In the genomic region with DNA sequence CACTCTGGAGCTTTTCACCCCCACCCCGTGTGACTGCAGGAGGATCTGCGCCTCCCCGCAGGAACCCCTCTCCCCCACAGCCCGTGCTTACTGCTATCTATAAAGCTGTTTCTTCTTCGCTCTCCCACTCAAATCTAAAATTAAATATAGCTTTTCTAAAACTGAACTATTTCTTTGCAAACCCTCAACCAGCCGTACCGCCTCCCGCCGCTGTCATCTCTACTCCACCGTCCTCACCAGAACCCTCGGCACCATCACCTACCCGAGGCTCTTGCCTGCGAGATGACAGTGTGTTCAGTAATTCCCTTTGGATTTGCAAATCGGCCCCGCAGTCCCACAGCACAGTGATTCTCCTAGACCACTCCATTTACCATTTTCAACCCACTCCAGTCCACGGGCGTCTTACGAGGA, we compare ENCODE assay signal across 18 cellular contexts. TPM values are rescaled to one million over a fixed set of nuclear protein-coding genes. Genes with fewer than 3 reads are reported as not detected.
DNase-seq lines count a peak whose midpoint lies in the region; ATAC-seq and TF ChIP-seq lines count a peak whose summit lies in the region.
"Had no signal": no experiment of that assay in that cellular context is flagged by ENCODE, and none has a peak within 500 bp of the region (broad histone marks: within the 10 kb centered on the region; RNA-seq: fewer than 3 reads in every experiment).

No MANE protein-coding gene starts in this region.

- TF ChIP-seq CTCF in RWPE1 (conservative IDR thresholded peaks at IDR 0.05; ENCODE audit: low read depth), result no peak
- TF ChIP-seq CTCF in left lung (IDR thresholded peaks at IDR 0.05), result no peak
- no peak for TF ChIP-seq CTCF in sigmoid colon (IDR thresholded peaks at IDR 0.05)
- TF ChIP-seq CTCF in GM10248 (IDR thresholded peaks at IDR 0.05; ENCODE audit: control extremely low read depth, extremely low read depth, low read depth, missing control alignments), result no peak

- H3K27me3 Mint-ChIP-seq in activated CD8-positive, alpha-beta memory T cell treated with anti-CD3 and anti-CD28 coated beads, Interleukin-2, amount 10 ng/mL, durations not matched to agents 7 days and 5 days, result no peaks in the 10 kb centered on the region
- H3K27me3 Mint-ChIP-seq: CD4-positive, alpha-beta memory T cell; effector memory CD8-positive, alpha-beta T cell had no signal

- ATAC-seq in activated CD8-positive, alpha-beta memory T cell treated with anti-CD3 and anti-CD28 coated beads, Interleukin-2, amount 10 ng/mL, durations not matched to agents 7 days and 5 days, result no peak
- ATAC-seq in left lung, result no peak
- ATAC-seq: effector memory CD8-positive, alpha-beta T cell had no signal

- H3K9me3 ChIP-seq in left lung (no peaks in the 10 kb centered on the region), sigmoid colon (no peaks in the 10 kb centered on the region)
- H3K9me3 ChIP-seq: thoracic aorta had no signal

- TF ChIP-seq POLR2A in sigmoid colon (IDR thresholded peaks at IDR 0.05), result no peak

- intact Hi-C loops in left lung (cut with DNase I) (no loop called here), sigmoid colon (cut with DNase I) (no loop called here)

- CTCF ChIA-PET in activated CD8-positive, alpha-beta memory T cell treated with anti-CD3 and anti-CD28 coated beads, Interleukin-2, amount 10 ng/mL, durations not matched to agents 7 days and 5 days (lab: Charles Lee), result no interaction called here
- CTCF ChIA-PET in RWPE1 (lab: Yijun Ruan, JAX), result interaction anchor here (0.6 kb wide), 1 partner anchor 35 kb away, joined by 3 read pairs; no protein-coding TSS in a partner anchor
- CTCF ChIA-PET in GM10248 (lab: Yijun Ruan, JAX), result interaction anchor here (1.0 to 1.2 kb wide), 2 partner anchors 12 to 26 kb away, joined by 3 to 4 read pairs; no protein-coding TSS in a partner anchor

- H3K4me3 ChIP-seq in left lung (no peak overlapping the region), sigmoid colon (no peak overlapping the region)
- H3K4me3 ChIP-seq: GM23248, SK-N-MC, thoracic aorta had no signal

- H3K4me1 Mint-ChIP-seq in activated CD8-positive, alpha-beta memory T cell treated with anti-CD3 and anti-CD28 coated beads, Interleukin-2, amount 10 ng/mL, durations not matched to agents 7 days and 5 days, result peaks cover 4% of the 10 kb centered on the region

- no peak for TF ChIP-seq EP300 in sigmoid colon (IDR thresholded peaks at IDR 0.05)

- no peaks in the 10 kb centered on the region for H3K9me3 Mint-ChIP-seq in activated CD8-positive, alpha-beta memory T cell treated with anti-CD3 and anti-CD28 coated beads, Interleukin-2, amount 10 ng/mL, durations not matched to agents 7 days and 5 days (ENCODE audit: low read depth)
- H3K9me3 Mint-ChIP-seq: CD4-positive, alpha-beta memory T cell; effector memory CD8-positive, alpha-beta T cell had no signal

- peak; percentile 31 for DNase-seq in activated CD8-positive, alpha-beta memory T cell treated with anti-CD3 and anti-CD28 coated beads, Interleukin-2, amount 10 ng/mL, durations not matched to agents 7 days and 5 days
- no peak for DNase-seq in activated CD8-positive, alpha-beta memory T cell treated with anti-CD3 and anti-CD28 coated beads for 24 hours
- DNase-seq in RWPE1 (ENCODE audit: low spot score) (no peak), left lung (peak; percentile 29 to 57), sigmoid colon (peak; percentile 30), EL (no peak), GM10248 (ENCODE audit: extremely low spot score) (no peak), NCI-H510A (lab: John Stamatoyannopoulos, UW) (no peak)
- DNase-seq: activated naive CD4-positive, alpha-beta T cell treated with Interleukin-2 at 50 U/mL for 16 hours; CD4-positive, alpha-beta memory T cell; effector memory CD8-positive, alpha-beta T cell; GM23248; MM.1S; NCI-H2029 treated with DMSO at 0.1 percent for 48 hours; NCI-H524; retina had no signal

- H3K27ac ChIP-seq in RWPE1 (peak overlapping the region; percentile 16), left lung (no peak overlapping the region), sigmoid colon (no peak overlapping the region)
- H3K27ac ChIP-seq: GM23248, SK-N-MC, thoracic aorta had no signal

- H3K4me1 ChIP-seq in left lung (peaks cover 3 to 54% of the 10 kb centered on the region in 2 donors), sigmoid colon (no peaks in the 10 kb centered on the region)

- POLR2A ChIA-PET in RWPE1 (lab: Yijun Ruan, JAX; ENCODE audit: low non-redundant PET), result no interaction called here
- POLR2A ChIA-PET in GM10248 (lab: Yijun Ruan, JAX), result no interaction called here

- 88 to 96% methylated on average over 18 of the region's 18 CpGs for WGBS in sigmoid colon, 2 donors

- H3K27me3 ChIP-seq in left lung (no peaks in the 10 kb centered on the region), sigmoid colon (no peaks in the 10 kb centered on the region)

- H3K27ac Mint-ChIP-seq in activated CD8-positive, alpha-beta memory T cell treated with anti-CD3 and anti-CD28 coated beads, Interleukin-2, amount 10 ng/mL, durations not matched to agents 7 days and 5 days, result no peak overlapping the region

- peaks cover 2% of the 10 kb centered on the region for H3K36me3 Mint-ChIP-seq in activated CD8-positive, alpha-beta memory T cell treated with anti-CD3 and anti-CD28 coated beads, Interleukin-2, amount 10 ng/mL, durations not matched to agents 7 days and 5 days

- H3K36me3 ChIP-seq in left lung (peaks cover 0 to 61% of the 10 kb centered on the region in 2 donors), sigmoid colon (peaks cover 0 to 26% (median 2%) of the 10 kb centered on the region in 4 donors)

- H3K4me3 Mint-ChIP-seq in activated CD8-positive, alpha-beta memory T cell treated with anti-CD3 and anti-CD28 coated beads, Interleukin-2, amount 10 ng/mL, durations not matched to agents 7 days and 5 days, result no peak overlapping the region

RNA-seq across cellular contexts. Expression of gene LPCAT1, which starts 13.6 kb away (rescaled TPM):
- 10 to 100 TPM; 83.8 to 85.3 TPM for total RNA-seq in activated CD8-positive, alpha-beta memory T cell treated with anti-CD3 and anti-CD28 coated beads, Interleukin-2, amount 10 ng/mL, durations not matched to agents 7 days and 5 days
- total RNA-seq in left lung (100 to 1,000 TPM; 458 to 751 TPM), sigmoid colon (10 to 100 TPM; 20.6 to 24.3 (median 22.3) TPM)
- polyA plus RNA-seq in sigmoid colon, result 10 to 100 TPM in 1 of 3 donors, 1 to 10 TPM in 2; 4.2 to 35.1 (median 7.8) TPM

Comparison
In these comparisons a context has a peak if more than half of its experiments do, and no peak if none do; other contexts are left out.
1. DNase-seq: peak in activated CD8-positive, alpha-beta memory T cell treated with anti-CD3 and anti-CD28 coated beads, Interleukin-2, amount 10 ng/mL, durations not matched to agents 7 days and 5 days (single experiment), left lung (2 of 2) and sigmoid colon (single experiment); none in activated CD8-positive, alpha-beta memory T cell treated with anti-CD3 and anti-CD28 coated beads for 24 hours (single experiment), RWPE1 (single experiment), EL (single experiment), GM10248 (single experiment) and NCI-H510A (single experiment).
2. RNA of gene LPCAT1, which starts 13.6 kb away (total RNA-seq): 458 to 751 TPM in left lung; 83.8 to 85.3 TPM in activated CD8-positive, alpha-beta memory T cell treated with anti-CD3 and anti-CD28 coated beads, Interleukin-2, amount 10 ng/mL, durations not matched to agents 7 days and 5 days and 20.6 to 24.3 TPM in sigmoid colon; every median in the first group is over 4 times any median in the second.